Comparison of ENCODE assay signal across 18 cellular contexts in genomic region chr6:110656492-110656891, GRCh38.
A peak's percentile ranks its signal among the peaks of the same experiment; 100 is the strongest.
DNase-seq lines count a peak whose midpoint lies in the region; ATAC-seq, FAIRE-seq and TF ChIP-seq lines count a peak whose summit lies in the region.
"Had no signal": no experiment of that assay in that cellular context is flagged by ENCODE, and none has a peak within 500 bp of the region (broad histone marks: within the 10 kb centered on the region; RNA-seq: fewer than 3 reads in every experiment).

No MANE protein-coding gene starts in this region.

- H3K27ac ChIP-seq in gastroesophageal sphincter = no peak overlapping the region

- peaks cover 0 to 10% of the 10 kb centered on the region in 2 donors for H3K36me3 ChIP-seq in gastroesophageal sphincter

- no peaks in the 10 kb centered on the region for H3K27me3 ChIP-seq in gastroesophageal sphincter

- no peaks in the 10 kb centered on the region for H3K36me3 Mint-ChIP-seq in Calu3 (ENCODE audit: insufficient read depth, unreplicated experiment)

- no peaks in the 10 kb centered on the region for H3K4me1 ChIP-seq in gastroesophageal sphincter

- ATAC-seq in gastroesophageal sphincter = no peak
- no peak for ATAC-seq in GM18498 (IDR thresholded peaks at IDR 0.05; ENCODE audit: unreplicated experiment)
- no peak for ATAC-seq in left ventricle myocardium superior
- no peak for ATAC-seq in GM21529 (IDR thresholded peaks at IDR 0.05; ENCODE audit: unreplicated experiment)
- ATAC-seq: activated CD8-positive, alpha-beta T cell treated with anti-CD3 and anti-CD28 coated beads, Interleukin-2, amount 10 ng/mL, durations not matched to agents 7 days and 5 days; GM12878; stimulated activated memory B cell treated with anti-CD40 and anti-IgM and Interleukin-4, amounts not matched to agents 10 μg/mL and 1 μg/mL and 100 μg/mL, for 72 hours had no signal

- peak overlapping the region; percentile 50 for H3K27ac Mint-ChIP-seq in Calu3 (ENCODE audit: unreplicated experiment)
- H3K27ac Mint-ChIP-seq: activated CD8-positive, alpha-beta T cell treated with anti-CD3 and anti-CD28 coated beads, Interleukin-2, amount 10 ng/mL, durations not matched to agents 7 days and 5 days; stimulated activated memory B cell treated with anti-CD40 and anti-IgM and Interleukin-4, amounts not matched to agents 10 μg/mL and 1 μg/mL and 100 μg/mL, for 72 hours had no signal

- H3K27me3 Mint-ChIP-seq in Calu3 (ENCODE audit: unreplicated experiment) = no peaks in the 10 kb centered on the region
- H3K27me3 Mint-ChIP-seq: stimulated activated memory B cell treated with anti-CD40 and anti-IgM and Interleukin-4, amounts not matched to agents 10 μg/mL and 1 μg/mL and 100 μg/mL, for 72 hours had no signal

- intact Hi-C loops in Calu3 (cut with micrococcal nuclease; ENCODE audit: unreplicated experiment) = loop anchor here (5.0 kb wide), 1 partner anchor 119 kb away; no protein-coding TSS in a partner anchor
- intact Hi-C loops in left ventricle myocardium superior (cut with micrococcal nuclease) = no loop called here

- 93 to 95% methylated on average over 3 of the region's 3 CpGs for whole genome bisulfite sequencing in gastroesophageal sphincter (ENCODE audit: low coverage in 1 of 2), 2 donors

- H3K9me3 Mint-ChIP-seq in Calu3 (ENCODE audit: low read depth, unreplicated experiment) = peaks cover 3% of the 10 kb centered on the region
- H3K9me3 Mint-ChIP-seq: endodermal cell had no signal

- H3K9me3 ChIP-seq in gastroesophageal sphincter = no peaks in the 10 kb centered on the region

- no peak overlapping the region for H3K4me3 ChIP-seq in gastroesophageal sphincter
- H3K4me3 ChIP-seq: GM12878 had no signal

- TF ChIP-seq EP300 in gastroesophageal sphincter (IDR thresholded peaks at IDR 0.05) = no peak

- peaks cover 25% of the 10 kb centered on the region for H3K4me1 Mint-ChIP-seq in Calu3 (ENCODE audit: low read depth, unreplicated experiment)

- no TSS peak for BruUV-seq in Calu3 (replicated peaks; lab: Mats Ljungman, UMichigan)

- DNase-seq in Calu3 (peak; percentile 39), NCI-H2196 treated with DMSO at 0.1 percent for 48 hours (lab: John Stamatoyannopoulos, UW; ENCODE audit: unreplicated experiment) (peak; percentile 51), midbrain (lab: John Stamatoyannopoulos, UW) (peak; percentile 52), left ventricle myocardium superior (no peak)
- DNase-seq: activated CD8-positive, alpha-beta T cell treated with anti-CD3 and anti-CD28 coated beads, Interleukin-2, amount 10 ng/mL, durations not matched to agents 7 days and 5 days; activated effector memory CD4-positive, alpha-beta T cell treated with Interleukin-2 at 50 U/mL for 16 hours; endodermal cell; Kasumi-1; NCI-H2107; RPMI8226; stimulated activated CD4-positive, alpha-beta T cell treated with anti-CD3 and anti-CD28 coated beads, Interleukin-2, amount 100 ng/mL, for 48 hours; T-helper 9 cell had no signal

- peak; percentile 82 for FAIRE-seq in colon (lab: Jason Lieb, UNC)
- FAIRE-seq: GM12878 had no signal

- TF ChIP-seq CTCF in Calu3 (IDR thresholded peaks at IDR 0.05; ENCODE audit: unreplicated experiment) (no peak), gastroesophageal sphincter (IDR thresholded peaks at IDR 0.05) (no peak)

- no peak overlapping the region for H3K4me3 Mint-ChIP-seq in Calu3 (ENCODE audit: low read depth, unreplicated experiment)
- H3K4me3 Mint-ChIP-seq: activated CD8-positive, alpha-beta T cell treated with anti-CD3 and anti-CD28 coated beads, Interleukin-2, amount 10 ng/mL, durations not matched to agents 7 days and 5 days; endodermal cell; stimulated activated memory B cell treated with anti-CD40 and anti-IgM and Interleukin-4, amounts not matched to agents 10 μg/mL and 1 μg/mL and 100 μg/mL, for 72 hours had no signal

- no peak for TF ChIP-seq POLR2A in gastroesophageal sphincter (IDR thresholded peaks at IDR 0.05)

- CTCF ChIA-PET in Calu3 (lab: Charles Lee) = interaction anchor here (0.6 to 1.6 kb wide), 3 partner anchors 37 to 165 kb away, joined by 3 to 4 read pairs (median 3); no protein-coding TSS in a partner anchor
